21 cellular contexts compared by ENCODE assay signal in the genomic region with DNA sequence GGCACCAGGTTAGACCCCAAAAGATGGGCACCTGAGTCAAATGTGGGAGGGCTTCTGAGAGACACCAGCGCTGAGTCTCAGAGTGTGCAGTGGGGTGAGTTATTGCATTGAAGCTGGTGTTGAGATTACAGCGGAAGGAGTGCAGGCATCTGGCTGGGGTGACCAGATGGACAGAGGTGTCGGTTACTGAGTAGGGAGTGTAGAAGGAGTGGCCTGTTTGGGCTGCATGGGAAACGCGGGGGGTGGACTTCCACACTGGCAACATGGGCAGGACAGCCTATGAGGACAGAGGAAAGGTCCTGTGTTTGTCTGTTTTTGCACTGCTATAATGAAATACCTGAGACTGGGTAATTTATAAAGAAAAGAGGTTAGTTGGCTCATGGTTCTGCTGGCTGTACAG. TPM values are rescaled to one million over a fixed set of nuclear protein-coding genes. Genes with fewer than 3 reads are reported as not detected.
A peak's percentile ranks its signal among the peaks of the same experiment; 100 is the strongest.
DNase-seq lines count a peak whose midpoint lies in the region; ATAC-seq and TF ChIP-seq lines count a peak whose summit lies in the region.
"Had no signal": no experiment of that assay in that cellular context is flagged by ENCODE, and none has a peak within 500 bp of the region (broad histone marks: within the 10 kb centered on the region; RNA-seq: fewer than 3 reads in every experiment).

No MANE protein-coding gene starts in this region.

- CTCF ChIA-PET in activated CD8-positive, alpha-beta T cell treated with anti-CD3 and anti-CD28 coated beads, Interleukin-2, amount 10 ng/mL, durations not matched to agents 7 days and 5 days (lab: Charles Lee), result interaction anchor here (0.8 to 1.6 kb wide), 2 partner anchors 11 to 12 kb away, joined by 3 to 4 read pairs; no protein-coding TSS in a partner anchor
- CTCF ChIA-PET in activated CD8-positive, alpha-beta T cell treated with anti-CD3 and anti-CD28 coated beads for 36 hours (lab: Charles Lee), result no interaction called here
- CTCF ChIA-PET in WTC11 (lab: Charles Lee), result no interaction called here

- ATAC-seq in activated CD8-positive, alpha-beta T cell treated with anti-CD3 and anti-CD28 coated beads, Interleukin-2, amount 10 ng/mL, durations not matched to agents 7 days and 5 days, result no peak
- ATAC-seq in activated CD8-positive, alpha-beta T cell treated with anti-CD3 and anti-CD28 coated beads for 36 hours, result no peak
- ATAC-seq in WTC11 (no peak), GM21528 (IDR thresholded peaks at IDR 0.05; ENCODE audit: low FRiP score, unreplicated experiment) (no peak), psoas muscle (no peak)
- ATAC-seq in stimulated activated naive B cell treated with anti-CD40 and anti-IgM and Interleukin-4, amounts not matched to agents 10 μg/mL and 1 μg/mL and 100 μg/mL, for 72 hours (replicated peaks), result no peak
- ATAC-seq: GM23338, Panc1 had no signal

- WGBS in psoas muscle, 3 donors, result 69 to 82% (median 77%) methylated on average over 5 of the region's 5 CpGs

- peak overlapping the region; percentile 47 for H3K27ac Mint-ChIP-seq in activated CD8-positive, alpha-beta T cell treated with anti-CD3 and anti-CD28 coated beads, Interleukin-2, amount 10 ng/mL, durations not matched to agents 7 days and 5 days
- H3K27ac Mint-ChIP-seq in activated CD8-positive, alpha-beta T cell treated with anti-CD3 and anti-CD28 coated beads for 36 hours, result no peak overlapping the region
- no peak overlapping the region for H3K27ac Mint-ChIP-seq in WTC11
- peak overlapping the region; percentile 52 for H3K27ac Mint-ChIP-seq in stimulated activated naive B cell treated with anti-CD40 and anti-IgM and Interleukin-4, amounts not matched to agents 10 μg/mL and 1 μg/mL and 100 μg/mL, for 72 hours
- H3K27ac Mint-ChIP-seq: GM23338 had no signal

- no peaks in the 10 kb centered on the region for H3K9me3 Mint-ChIP-seq in activated CD8-positive, alpha-beta T cell treated with anti-CD3 and anti-CD28 coated beads, Interleukin-2, amount 10 ng/mL, durations not matched to agents 7 days and 5 days (ENCODE audit: insufficient read depth)
- peaks cover 17% of the 10 kb centered on the region for H3K9me3 Mint-ChIP-seq in activated CD8-positive, alpha-beta T cell treated with anti-CD3 and anti-CD28 coated beads for 36 hours
- peaks cover 15% of the 10 kb centered on the region for H3K9me3 Mint-ChIP-seq in WTC11
- H3K9me3 Mint-ChIP-seq in stimulated activated naive B cell treated with anti-CD40 and anti-IgM and Interleukin-4, amounts not matched to agents 10 μg/mL and 1 μg/mL and 100 μg/mL, for 72 hours, result peaks cover 10 to 14% of the 10 kb centered on the region in 2 donors
- H3K9me3 Mint-ChIP-seq: GM23338 had no signal

- intact Hi-C loops in activated CD8-positive, alpha-beta T cell treated with anti-CD3 and anti-CD28 coated beads for 36 hours (cut with micrococcal nuclease), result no loop called here
- intact Hi-C loops in psoas muscle (cut with DNase I), result no loop called here

- no peak overlapping the region for H3K4me3 Mint-ChIP-seq in activated CD8-positive, alpha-beta T cell treated with anti-CD3 and anti-CD28 coated beads, Interleukin-2, amount 10 ng/mL, durations not matched to agents 7 days and 5 days
- no peak overlapping the region for H3K4me3 Mint-ChIP-seq in activated CD8-positive, alpha-beta T cell treated with anti-CD3 and anti-CD28 coated beads for 36 hours
- no peak overlapping the region for H3K4me3 Mint-ChIP-seq in WTC11
- no peak overlapping the region for H3K4me3 Mint-ChIP-seq in stimulated activated naive B cell treated with anti-CD40 and anti-IgM and Interleukin-4, amounts not matched to agents 10 μg/mL and 1 μg/mL and 100 μg/mL, for 72 hours
- H3K4me3 Mint-ChIP-seq: GM23338 had no signal

- no peak overlapping the region for H3K4me3 ChIP-seq in psoas muscle
- H3K4me3 ChIP-seq: GM12878, GM23338, HAP-1 had no signal

- H3K4me1 ChIP-seq in psoas muscle, result no peaks in the 10 kb centered on the region
- H3K4me1 ChIP-seq: HAP-1 had no signal

- TF ChIP-seq CTCF in activated CD8-positive, alpha-beta T cell treated with anti-CD3 and anti-CD28 coated beads for 36 hours (IDR thresholded peaks at IDR 0.05), result no peak
- TF ChIP-seq CTCF in WTC11 (IDR thresholded peaks at IDR 0.05), result no peak
- TF ChIP-seq CTCF in psoas muscle (IDR thresholded peaks at IDR 0.05), result no peak

- H3K9me3 ChIP-seq in psoas muscle, result no peaks in the 10 kb centered on the region
- H3K9me3 ChIP-seq: SK-N-SH had no signal

- POLR2A ChIA-PET in activated CD8-positive, alpha-beta T cell treated with anti-CD3 and anti-CD28 coated beads, Interleukin-2, amount 10 ng/mL, durations not matched to agents 7 days and 5 days (lab: Charles Lee), result interaction anchor here (1.1 kb wide), 1 partner anchor 15 kb away, joined by 3 read pairs; no protein-coding TSS in a partner anchor
- POLR2A ChIA-PET in activated CD8-positive, alpha-beta T cell treated with anti-CD3 and anti-CD28 coated beads for 36 hours (lab: Charles Lee), result no interaction called here
- POLR2A ChIA-PET in WTC11 (lab: Charles Lee), result no interaction called here

- H3K27me3 ChIP-seq in psoas muscle (ENCODE audit: insufficient read depth in 3 of 3, low read length in 2 of 3), result peaks cover 0 to 2% (median 0%) of the 10 kb centered on the region in 3 donors

- no peaks in the 10 kb centered on the region for H3K27me3 Mint-ChIP-seq in activated CD8-positive, alpha-beta T cell treated with anti-CD3 and anti-CD28 coated beads, Interleukin-2, amount 10 ng/mL, durations not matched to agents 7 days and 5 days (ENCODE audit: low read depth)
- no peaks in the 10 kb centered on the region for H3K27me3 Mint-ChIP-seq in activated CD8-positive, alpha-beta T cell treated with anti-CD3 and anti-CD28 coated beads for 36 hours
- peaks cover 14% of the 10 kb centered on the region for H3K27me3 Mint-ChIP-seq in WTC11 (ENCODE audit: low read depth)
- no peaks in the 10 kb centered on the region for H3K27me3 Mint-ChIP-seq in stimulated activated naive B cell treated with anti-CD40 and anti-IgM and Interleukin-4, amounts not matched to agents 10 μg/mL and 1 μg/mL and 100 μg/mL, for 72 hours

- H3K36me3 ChIP-seq in psoas muscle (ENCODE audit: insufficient read depth in 1 of 2, low read depth in 1 of 2), result no peaks in the 10 kb centered on the region
- H3K36me3 ChIP-seq: HAP-1 had no signal

- H3K4me1 Mint-ChIP-seq in activated CD8-positive, alpha-beta T cell treated with anti-CD3 and anti-CD28 coated beads, Interleukin-2, amount 10 ng/mL, durations not matched to agents 7 days and 5 days (ENCODE audit: low read depth), result peaks cover 17% of the 10 kb centered on the region
- H3K4me1 Mint-ChIP-seq in activated CD8-positive, alpha-beta T cell treated with anti-CD3 and anti-CD28 coated beads for 36 hours (ENCODE audit: low read depth), result peaks cover 6% of the 10 kb centered on the region
- peaks cover under 1% of the 10 kb centered on the region for H3K4me1 Mint-ChIP-seq in WTC11
- H3K4me1 Mint-ChIP-seq in stimulated activated naive B cell treated with anti-CD40 and anti-IgM and Interleukin-4, amounts not matched to agents 10 μg/mL and 1 μg/mL and 100 μg/mL, for 72 hours, result peaks cover 14 to 21% of the 10 kb centered on the region in 2 donors

- no peak overlapping the region for H3K27ac ChIP-seq in psoas muscle

- no peak for DNase-seq in activated CD8-positive, alpha-beta T cell treated with anti-CD3 and anti-CD28 coated beads, Interleukin-2, amount 10 ng/mL, durations not matched to agents 7 days and 5 days
- no peak for DNase-seq in activated CD8-positive, alpha-beta T cell treated with anti-CD3 and anti-CD28 coated beads for 36 hours
- DNase-seq in NCI-H524 treated with DMSO at 0.1 percent for 48 hours (lab: John Stamatoyannopoulos, UW), result peak; percentile 27
- no peak for DNase-seq in WTC11 (ENCODE audit: low spot score)
- no peak for DNase-seq in stimulated activated naive B cell treated with anti-CD40 and anti-IgM and Interleukin-4, amounts not matched to agents 10 μg/mL and 1 μg/mL and 100 μg/mL, for 72 hours
- no peak for DNase-seq in psoas muscle
- DNase-seq in NCI-H2081 (lab: John Stamatoyannopoulos, UW), result no peak
- DNase-seq: DMS79 treated with DMSO at 0.1 percent for 48 hours; NCI-H1092 treated with DMSO at 0.1 percent for 48 hours; NCI-H1436 treated with DMSO at 0.1 percent for 48 hours; NCI-H2029; NCI-H2171; NCI-H526 treated with DMSO at 0.1 percent for 48 hours; NK-92 treated with Interleukin-12 subunit alpha and Interleukin-12 subunit beta, amount 100 ng/mL, for 24 hours; SIG-M5; SK-N-SH had no signal

- H3K36me3 Mint-ChIP-seq in activated CD8-positive, alpha-beta T cell treated with anti-CD3 and anti-CD28 coated beads, Interleukin-2, amount 10 ng/mL, durations not matched to agents 7 days and 5 days (ENCODE audit: low read depth), result peaks cover 59% of the 10 kb centered on the region
- H3K36me3 Mint-ChIP-seq in activated CD8-positive, alpha-beta T cell treated with anti-CD3 and anti-CD28 coated beads for 36 hours (ENCODE audit: low read depth), result peaks cover 27% of the 10 kb centered on the region
- H3K36me3 Mint-ChIP-seq in WTC11, result peaks cover 3% of the 10 kb centered on the region; the same call in 1 of the 2 replicates
- peaks cover 65 to 70% of the 10 kb centered on the region in 2 donors for H3K36me3 Mint-ChIP-seq in stimulated activated naive B cell treated with anti-CD40 and anti-IgM and Interleukin-4, amounts not matched to agents 10 μg/mL and 1 μg/mL and 100 μg/mL, for 72 hours

RNA-seq across cellular contexts. Expression of a gene that starts 45.2 kb away (rescaled TPM):
- total RNA-seq in activated CD8-positive, alpha-beta T cell treated with anti-CD3 and anti-CD28 coated beads, Interleukin-2, amount 10 ng/mL, durations not matched to agents 7 days and 5 days, result 10 to 100 TPM; 43.8 to 45.6 TPM
- 1 to 10 TPM; 8.8 to 9.5 TPM for total RNA-seq in activated CD8-positive, alpha-beta T cell treated with anti-CD3 and anti-CD28 coated beads for 36 hours
- total RNA-seq in WTC11 (2021) (1.4 to 3.1 TPM (median 2.0 TPM) in 3 replicates), psoas muscle (1 to 10 TPM in 2 of 4 donors, under 1 TPM in 2; 0.52 to 4.0 (median 1.8) TPM)
- polyA plus RNA-seq in psoas muscle, result under 1 TPM; 0.18 to 0.51 (median 0.25) TPM

Comparison
In these comparisons a context has a peak if more than half of its experiments do, and no peak if none do; other contexts are left out.
1. H3K27ac Mint-ChIP-seq: peak in activated CD8-positive, alpha-beta T cell treated with anti-CD3 and anti-CD28 coated beads, Interleukin-2, amount 10 ng/mL, durations not matched to agents 7 days and 5 days (single experiment) and stimulated activated naive B cell treated with anti-CD40 and anti-IgM and Interleukin-4, amounts not matched to agents 10 μg/mL and 1 μg/mL and 100 μg/mL, for 72 hours (single experiment); none in activated CD8-positive, alpha-beta T cell treated with anti-CD3 and anti-CD28 coated beads for 36 hours (single experiment) and WTC11 (single experiment).
2. RNA of a gene that starts 45.2 kb away (total RNA-seq): 43.8 to 45.6 TPM in activated CD8-positive, alpha-beta T cell treated with anti-CD3 and anti-CD28 coated beads, Interleukin-2, amount 10 ng/mL, durations not matched to agents 7 days and 5 days; 8.8 to 9.5 TPM in activated CD8-positive, alpha-beta T cell treated with anti-CD3 and anti-CD28 coated beads for 36 hours, 1.4 to 3.1 TPM in WTC11 and 0.52 to 4.0 TPM in psoas muscle; every median in the first group is over 4 times any median in the second.